In genomic region chr9:115164511-115164974, GRCh38 we compare ENCODE assay signal across 9 cellular contexts. TPM values are rescaled to one million over a fixed set of nuclear protein-coding genes. Genes with fewer than 3 reads are reported as not detected.
DNase-seq lines count a peak whose midpoint lies in the region; ATAC-seq lines count a peak whose summit lies in the region.
"Had no signal": no experiment of that assay in that cellular context is flagged by ENCODE, and none has a peak within 500 bp of the region (broad histone marks: within the 10 kb centered on the region; RNA-seq: fewer than 3 reads in every experiment).

No MANE protein-coding gene starts in this region.

- H3K27me3 Mint-ChIP-seq in activated CD4-positive, alpha-beta T cell treated with anti-CD3 and anti-CD28 coated beads, Interleukin-2, amount 10 ng/mL, durations not matched to agents 24 days and 14 days = peaks cover 22% of the 10 kb centered on the region

- no peak overlapping the region for H3K27ac Mint-ChIP-seq in activated CD4-positive, alpha-beta T cell treated with anti-CD3 and anti-CD28 coated beads, Interleukin-2, amount 10 ng/mL, durations not matched to agents 24 days and 14 days

- no peak overlapping the region for H3K4me3 Mint-ChIP-seq in activated CD4-positive, alpha-beta T cell treated with anti-CD3 and anti-CD28 coated beads, Interleukin-2, amount 10 ng/mL, durations not matched to agents 24 days and 14 days

- intact Hi-C loops in activated CD4-positive, alpha-beta T cell treated with anti-CD3 and anti-CD28 coated beads, Interleukin-2, amount 10 ng/mL, durations not matched to agents 24 days and 14 days (cut with micrococcal nuclease) = no loop called here

- peaks cover 28% of the 10 kb centered on the region for H3K9me3 Mint-ChIP-seq in activated CD4-positive, alpha-beta T cell treated with anti-CD3 and anti-CD28 coated beads, Interleukin-2, amount 10 ng/mL, durations not matched to agents 24 days and 14 days

- no peaks in the 10 kb centered on the region for H3K36me3 Mint-ChIP-seq in activated CD4-positive, alpha-beta T cell treated with anti-CD3 and anti-CD28 coated beads, Interleukin-2, amount 10 ng/mL, durations not matched to agents 24 days and 14 days (ENCODE audit: low read depth)

- DNase-seq in ELF-1 (ENCODE audit: low read depth, low spot score) (peak; percentile 29), NCI-H2171 (lab: John Stamatoyannopoulos, UW) (peak; percentile 78), epidermal melanocyte (ENCODE audit: insufficient read length, low spot score) (peak; percentile 16), occipital lobe (lab: John Stamatoyannopoulos, UW) (peak; percentile 75), NCI-H510A treated with DMSO at 0.1 percent for 48 hours (lab: John Stamatoyannopoulos, UW) (no peak)
- no peak for DNase-seq in activated CD4-positive, alpha-beta T cell treated with anti-CD3 and anti-CD28 coated beads, Interleukin-2, amount 10 ng/mL, durations not matched to agents 24 days and 14 days
- DNase-seq: stimulated activated CD4-positive, alpha-beta T cell treated with anti-CD3 and anti-CD28 coated beads, Interleukin-4, amount 100 ng/mL, for 1 hour had no signal

- ATAC-seq in HG03354 (IDR thresholded peaks at IDR 0.05; ENCODE audit: poor library complexity, severe bottlenecking, unreplicated experiment) (no peak), HG02759 (IDR thresholded peaks at IDR 0.05; ENCODE audit: unreplicated experiment) (no peak)

- H3K4me1 Mint-ChIP-seq in activated CD4-positive, alpha-beta T cell treated with anti-CD3 and anti-CD28 coated beads, Interleukin-2, amount 10 ng/mL, durations not matched to agents 24 days and 14 days = no peaks in the 10 kb centered on the region

RNA-seq across cellular contexts. Expression of gene TNC, which starts 46.6 kb away (rescaled TPM):
- total RNA-seq in occipital lobe = 73.6 TPM
- 0.43 and 0.98 TPM in 2 replicates for total RNA-seq in activated CD4-positive, alpha-beta T cell treated with anti-CD3 and anti-CD28 coated beads, Interleukin-2, amount 10 ng/mL, durations not matched to agents 24 days and 14 days

Comparison
In these comparisons a context has a peak if more than half of its experiments do, and no peak if none do; other contexts are left out.
1. DNase-seq: peak in ELF-1 (single experiment), NCI-H2171 (single experiment), epidermal melanocyte (single experiment) and occipital lobe (single experiment); none in NCI-H510A treated with DMSO at 0.1 percent for 48 hours (single experiment) and activated CD4-positive, alpha-beta T cell treated with anti-CD3 and anti-CD28 coated beads, Interleukin-2, amount 10 ng/mL, durations not matched to agents 24 days and 14 days (single experiment).
2. RNA of gene TNC, which starts 46.6 kb away (total RNA-seq): 73.6 TPM in occipital lobe (single experiment); 0.43 to 0.98 TPM in activated CD4-positive, alpha-beta T cell treated with anti-CD3 and anti-CD28 coated beads, Interleukin-2, amount 10 ng/mL, durations not matched to agents 24 days and 14 days; every median in the first group is over 10 times any median in the second.